In the genomic region with DNA sequence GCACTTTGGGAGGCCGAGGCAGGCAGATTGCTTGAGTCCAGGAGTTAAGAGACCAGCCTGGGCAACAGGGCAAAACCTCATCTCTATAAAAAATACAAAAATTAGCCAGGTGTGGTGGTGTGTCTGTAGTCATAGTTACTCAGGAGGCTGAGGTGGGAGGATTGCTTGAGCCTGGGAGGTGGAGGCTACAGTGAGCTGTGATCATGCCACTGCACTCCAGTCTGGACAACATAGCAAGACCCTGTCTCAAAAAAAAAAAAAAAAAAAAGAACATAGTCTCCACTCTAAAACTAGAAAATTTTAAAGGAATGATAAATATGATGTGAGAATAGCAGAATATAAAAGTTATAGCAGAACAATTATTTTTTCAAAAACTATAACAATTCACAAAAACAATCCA, we compare ENCODE assay signal across 5 cellular contexts. TPM values are rescaled to one million over a fixed set of nuclear protein-coding genes. Genes with fewer than 3 reads are reported as not detected.
"Had no signal": no experiment of that assay in that cellular context is flagged by ENCODE, and none has a peak within 500 bp of the region (broad histone marks: within the 10 kb centered on the region; RNA-seq: fewer than 3 reads in every experiment).

No MANE protein-coding gene starts in this region.

RNA-seq across cellular contexts. Expression of gene SULT1A1, which starts 10.5 kb away (rescaled TPM):
- total RNA-seq: GM23248 had no signal
- polyA plus RNA-seq: GM23248 had no signal

RNA-seq across cellular contexts. Expression of gene NPIPB8, which starts 17.5 kb away (rescaled TPM):
- total RNA-seq: GM23248, H4, HT1080, IMR-90 had no signal
- polyA plus RNA-seq: GM23248, IMR-90 had no signal

RNA-seq across cellular contexts. Expression of gene SULT1A2, which starts 23.5 kb away (rescaled TPM):
- total RNA-seq: GM23248, HFFc6, HT1080, IMR-90 had no signal
- polyA plus RNA-seq: GM23248 had no signal
